In the genomic region with DNA sequence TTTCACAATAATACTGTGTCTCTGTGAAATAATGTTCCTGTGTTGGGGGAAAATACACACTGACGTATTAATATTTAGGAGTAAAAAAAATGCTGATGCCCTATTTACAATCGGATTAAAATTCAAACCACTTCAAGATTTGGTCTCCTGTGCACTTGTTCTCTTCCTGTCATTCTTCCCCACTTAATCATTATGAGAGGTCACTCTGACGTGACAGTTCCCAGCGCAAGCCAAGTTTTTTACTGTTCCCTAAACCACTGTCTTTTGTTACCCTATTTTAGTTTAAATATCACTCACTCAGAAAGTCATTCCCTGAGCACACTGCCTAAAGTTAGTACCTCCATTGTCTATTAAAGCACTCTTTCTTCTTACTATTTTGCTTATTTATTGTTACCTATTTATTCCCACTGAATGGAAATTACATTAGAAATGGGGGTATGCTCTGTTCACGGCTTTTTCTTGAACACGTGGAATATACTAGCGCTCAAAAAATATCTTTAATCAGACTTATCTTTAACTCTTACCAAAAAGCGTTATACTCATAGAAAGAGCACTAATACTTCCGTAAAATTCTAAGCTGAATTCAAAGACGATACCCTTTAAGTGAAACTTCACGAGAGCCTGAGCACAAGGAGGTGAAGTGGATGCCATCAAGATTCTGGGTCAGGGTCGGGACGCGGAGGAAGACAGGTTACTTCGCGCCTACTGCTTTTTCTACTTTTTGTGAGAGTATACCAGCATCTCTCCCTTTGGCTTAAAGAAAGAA, we compare ENCODE assay signal across 8 cellular contexts. TPM values are rescaled to one million over a fixed set of nuclear protein-coding genes. Genes with fewer than 3 reads are reported as not detected.
DNase-seq lines count a peak whose midpoint lies in the region; ATAC-seq and TF ChIP-seq lines count a peak whose summit lies in the region.

No MANE protein-coding gene starts in this region.

- H3K9me3 Mint-ChIP-seq in activated CD4-positive, alpha-beta T cell treated with anti-CD3 and anti-CD28 coated beads, Interleukin-2, amount 10 ng/mL, durations not matched to agents 7 days and 5 days: no peaks in the 10 kb centered on the region

- WGBS in prostate gland: 2% methylated on average over 16 of the region's 16 CpGs

- H3K27me3 Mint-ChIP-seq in activated CD4-positive, alpha-beta T cell treated with anti-CD3 and anti-CD28 coated beads, Interleukin-2, amount 10 ng/mL, durations not matched to agents 7 days and 5 days: no peaks in the 10 kb centered on the region

- POLR2A ChIA-PET in activated CD4-positive, alpha-beta T cell treated with anti-CD3 and anti-CD28 coated beads, Interleukin-2, amount 10 ng/mL, durations not matched to agents 7 days and 5 days (lab: Charles Lee): no interaction called here

- peaks cover 16% of the 10 kb centered on the region for H3K36me3 Mint-ChIP-seq in activated CD4-positive, alpha-beta T cell treated with anti-CD3 and anti-CD28 coated beads, Interleukin-2, amount 10 ng/mL, durations not matched to agents 7 days and 5 days (ENCODE audit: low read depth)

- H3K4me1 Mint-ChIP-seq in activated CD4-positive, alpha-beta T cell treated with anti-CD3 and anti-CD28 coated beads, Interleukin-2, amount 10 ng/mL, durations not matched to agents 7 days and 5 days: peaks cover 41% of the 10 kb centered on the region

- H3K36me3 ChIP-seq in prostate gland: no peaks in the 10 kb centered on the region

- ATAC-seq in HG02588 (IDR thresholded peaks at IDR 0.05; ENCODE audit: unreplicated experiment): peak; percentile 36

- H3K9me3 ChIP-seq in prostate gland: no peaks in the 10 kb centered on the region

- intact Hi-C loops in prostate gland (cut with DNase I): no loop called here

- H3K27ac ChIP-seq in VCaP (peak overlapping the region; percentile 93), prostate gland (peak overlapping the region; percentile 91 to 95)

- peak overlapping the region; percentile 67 to 73 for H3K4me3 ChIP-seq in prostate gland

- no peak for DNase-seq in activated CD4-positive, alpha-beta T cell treated with anti-CD3 and anti-CD28 coated beads, Interleukin-2, amount 10 ng/mL, durations not matched to agents 7 days and 5 days
- no peak for DNase-seq in activated CD4-positive, alpha-beta T cell treated with anti-CD3 and anti-CD28 coated beads for 1 hour
- DNase-seq in NAMALWA (ENCODE audit: low spot score) (peak; percentile 72), glomerular visceral epithelial cell (ENCODE audit: extremely low spot score) (peak; percentile 30), prostate gland (ENCODE audit: low spot score) (no peak), NCI-H2227 (lab: John Stamatoyannopoulos, UW; ENCODE audit: unreplicated experiment) (no peak)

- H3K27ac Mint-ChIP-seq in activated CD4-positive, alpha-beta T cell treated with anti-CD3 and anti-CD28 coated beads, Interleukin-2, amount 10 ng/mL, durations not matched to agents 7 days and 5 days: peak overlapping the region; percentile 98

- CTCF ChIA-PET in activated CD4-positive, alpha-beta T cell treated with anti-CD3 and anti-CD28 coated beads, Interleukin-2, amount 10 ng/mL, durations not matched to agents 7 days and 5 days (lab: Charles Lee): interaction anchor here (1.1 to 1.4 kb wide), 2 partner anchors 10 kb away, joined by 3 read pairs; no protein-coding TSS in a partner anchor

- peak overlapping the region; percentile 95 for H3K4me3 Mint-ChIP-seq in activated CD4-positive, alpha-beta T cell treated with anti-CD3 and anti-CD28 coated beads, Interleukin-2, amount 10 ng/mL, durations not matched to agents 7 days and 5 days

- no peak for TF ChIP-seq POLR2A in prostate gland (IDR thresholded peaks at IDR 0.05)

- no peaks in the 10 kb centered on the region for H3K4me1 ChIP-seq in prostate gland (replicated peaks)

- no peaks in the 10 kb centered on the region for H3K27me3 ChIP-seq in prostate gland (replicated peaks; ENCODE audit: insufficient read depth)

- TF ChIP-seq CTCF in VCaP (conservative IDR thresholded peaks at IDR 0.05): no peak
- no peak for TF ChIP-seq CTCF in prostate gland (IDR thresholded peaks at IDR 0.05)

RNA-seq across cellular contexts. Expression of gene PSMA3, which starts 0.7 kb away (rescaled TPM):
- 100 to 1,000 TPM; 233 to 245 TPM for total RNA-seq in activated CD4-positive, alpha-beta T cell treated with anti-CD3 and anti-CD28 coated beads, Interleukin-2, amount 10 ng/mL, durations not matched to agents 7 days and 5 days
- 10 to 100 TPM; 76.8 to 93.7 TPM for total RNA-seq in prostate gland

RNA-seq across cellular contexts. Expression of gene ACTR10, which starts 44.0 kb away (rescaled TPM):
- 10 to 100 TPM; 39.2 to 46.3 TPM for total RNA-seq in activated CD4-positive, alpha-beta T cell treated with anti-CD3 and anti-CD28 coated beads, Interleukin-2, amount 10 ng/mL, durations not matched to agents 7 days and 5 days
- 100 to 1,000 TPM in 1 of 2 donors, 10 to 100 TPM in 1; 63.2 to 105 TPM for total RNA-seq in prostate gland

RNA-seq across cellular contexts. Expression of gene ARID4A, which starts 54.4 kb away (rescaled TPM):
- 10 to 100 TPM; 32.8 to 37.3 TPM for total RNA-seq in activated CD4-positive, alpha-beta T cell treated with anti-CD3 and anti-CD28 coated beads, Interleukin-2, amount 10 ng/mL, durations not matched to agents 7 days and 5 days
- 10 to 100 TPM; 10.0 to 14.8 TPM for total RNA-seq in prostate gland

Comparison
In these comparisons a context has a peak if more than half of its experiments do, and no peak if none do; other contexts are left out.
1. DNase-seq: peak in NAMALWA (single experiment) and glomerular visceral epithelial cell (single experiment); none in activated CD4-positive, alpha-beta T cell treated with anti-CD3 and anti-CD28 coated beads, Interleukin-2, amount 10 ng/mL, durations not matched to agents 7 days and 5 days (single experiment), activated CD4-positive, alpha-beta T cell treated with anti-CD3 and anti-CD28 coated beads for 1 hour (single experiment), prostate gland (single experiment) and NCI-H2227 (single experiment).